ENCODE assay signal across 1 cellular context in genomic region chr10:26627320-26627719, GRCh38.
TF ChIP-seq lines count a peak whose summit lies in the region.

No MANE protein-coding gene starts in this region.

TF ChIP-seq in GM23338, 12 proteins besides CTCF, POLR2A, EP300 and RAD21 (continued from another document):
- TF ChIP-seq ZNF462 (CRISPR knock-in tag; IDR thresholded peaks at IDR 0.05), result no peak
- no peak for TF ChIP-seq ZNF114 (CRISPR knock-in tag; IDR thresholded peaks at IDR 0.05)
- TF ChIP-seq ZNF331 (CRISPR knock-in tag; IDR thresholded peaks at IDR 0.05; ENCODE audit: low read depth), result no peak
- TF ChIP-seq EZH2 (IDR thresholded peaks at IDR 0.05; ENCODE audit: low read depth, unreplicated experiment), result no peak
- TF ChIP-seq POLR2AphosphoS5 (IDR thresholded peaks at IDR 0.05; ENCODE audit: low read depth), result no peak
- TF ChIP-seq REST (IDR thresholded peaks at IDR 0.05; ENCODE audit: unreplicated experiment), result no peak
